In the genomic region with DNA sequence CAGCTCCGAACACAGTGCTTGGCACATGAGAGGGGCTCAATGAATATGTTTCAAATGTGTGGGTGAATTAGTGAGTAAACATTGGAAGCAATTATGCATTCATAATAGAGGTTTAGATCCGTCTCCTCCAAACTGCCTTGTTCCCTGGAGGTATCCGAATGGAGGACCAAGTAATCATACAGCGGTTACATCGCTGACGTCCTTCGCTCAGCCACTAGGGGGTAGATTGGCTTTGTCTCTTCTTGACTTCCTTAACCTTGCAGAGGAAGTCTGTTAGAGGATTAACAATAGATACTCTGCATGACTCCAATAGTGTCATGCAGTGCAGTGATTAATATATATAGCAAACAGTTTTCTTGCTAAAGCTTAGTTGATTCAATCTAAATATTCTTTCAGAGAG, we compare ENCODE assay signal across 8 cellular contexts.
DNase-seq lines count a peak whose midpoint lies in the region; ATAC-seq, FAIRE-seq and TF ChIP-seq lines count a peak whose summit lies in the region.

No MANE protein-coding gene starts in this region.

- H3F3A ChIP-seq in PC-3 (ENCODE audit: low read length, unreplicated experiment) = no peaks in the 10 kb centered on the region

- FAIRE-seq in H54 (lab: Jason Lieb, UNC) = peak; percentile 88

- H3K9me3 ChIP-seq in PC-3 (ENCODE audit: low read length) (no peaks in the 10 kb centered on the region), gastroesophageal sphincter (no peaks in the 10 kb centered on the region)

- TF ChIP-seq POLR2A in H54 (IDR thresholded peaks at IDR 0.05; ENCODE audit: low read depth, low read length) (no peak), gastroesophageal sphincter (IDR thresholded peaks at IDR 0.05) (no peak)

- peak; percentile 97 for ATAC-seq in PC-3
- no peak for ATAC-seq in gastroesophageal sphincter
- ATAC-seq in sciatic nerve = peak; percentile 49
- no peak for ATAC-seq in GM21367 (IDR thresholded peaks at IDR 0.05; ENCODE audit: unreplicated experiment)
- no peak for ATAC-seq in GM19395 (IDR thresholded peaks at IDR 0.05; ENCODE audit: unreplicated experiment)

- DNase-seq in A172 (ENCODE audit: low spot score) = peak; percentile 65
- peak; percentile 28 for DNase-seq in H54 (ENCODE audit: insufficient read length, low spot score)
- DNase-seq in PC-3 = peak; percentile 82
- DNase-seq in sciatic nerve (ENCODE audit: low spot score) = no peak
- no peak for DNase-seq in putamen (ENCODE audit: low spot score)

- no peak overlapping the region for H3K27ac ChIP-seq in PC-3 (ENCODE audit: low read length)
- H3K27ac ChIP-seq in gastroesophageal sphincter = no peak overlapping the region

- intact Hi-C loops in PC-3 (cut with micrococcal nuclease) (loop anchor here (1.0 to 10.0 kb wide), 4 partner anchors 182 to 396 kb away; no protein-coding TSS in a partner anchor), sciatic nerve (cut with DNase I) (no loop called here)

- H3K4me1 ChIP-seq in PC-3 (ENCODE audit: insufficient read depth, low read length) (peaks cover 4% of the 10 kb centered on the region; the same call in 1 of the 2 replicates), gastroesophageal sphincter (no peaks in the 10 kb centered on the region)

- H3K27me3 ChIP-seq in PC-3 (ENCODE audit: low read length) (no peaks in the 10 kb centered on the region), gastroesophageal sphincter (no peaks in the 10 kb centered on the region)

- no peak overlapping the region for H3K4me2 ChIP-seq in PC-3 (ENCODE audit: low read length)

- peak; percentile 93 for TF ChIP-seq CTCF in PC-3 (conservative IDR thresholded peaks at IDR 0.05; ENCODE audit: low read depth, low read length)
- TF ChIP-seq CTCF in gastroesophageal sphincter (IDR thresholded peaks at IDR 0.05) = peak in 3 of 4 experiments; percentile 12 to 37 (median 29)

- POLR2A ChIA-PET in PC-3 (lab: Charles Lee; ENCODE audit: unreplicated experiment) = interaction anchor here (0.6 kb wide), 1 partner anchor 49 kb away, joined by 5 read pairs; no protein-coding TSS in a partner anchor

- H2AFZ ChIP-seq in PC-3 (ENCODE audit: low read length) = no peak overlapping the region

- H3K9me2 ChIP-seq in PC-3 (replicated peaks; ENCODE audit: low read length) = no peaks in the 10 kb centered on the region

- no peak overlapping the region for H3K9ac ChIP-seq in PC-3 (ENCODE audit: low read length)

- WGBS in gastroesophageal sphincter (ENCODE audit: low coverage in 1 of 2), 2 donors = 68 to 93% methylated on average over 3 to 6 of the region's 7 CpGs

- H3K79me2 ChIP-seq in PC-3 (ENCODE audit: low read length) = no peaks in the 10 kb centered on the region

- BruUV-seq in PC-3 (replicated peaks; lab: Mats Ljungman, UMichigan) = no TSS peak

- H3K4me3 ChIP-seq in PC-3 (ENCODE audit: low read length) (no peak overlapping the region), gastroesophageal sphincter (no peak overlapping the region)

- H3K36me3 ChIP-seq in PC-3 (ENCODE audit: low read depth, low read length) (no peaks in the 10 kb centered on the region), gastroesophageal sphincter (peaks cover 0 to 13% of the 10 kb centered on the region in 2 donors)

- CTCF ChIA-PET in PC-3 (lab: Charles Lee) = interaction anchor here (0.6 kb wide), 1 partner anchor 182 kb away, joined by 10 read pairs; no protein-coding TSS in a partner anchor

- no peak for TF ChIP-seq EP300 in gastroesophageal sphincter (IDR thresholded peaks at IDR 0.05)

- H4K20me1 ChIP-seq in PC-3 (ENCODE audit: low read length) = no peaks in the 10 kb centered on the region

Comparison
In these comparisons a context has a peak if more than half of its experiments do, and no peak if none do; other contexts are left out.
1. DNase-seq: peak in A172 (single experiment), H54 (single experiment) and PC-3 (single experiment); none in sciatic nerve (single experiment) and putamen (single experiment).
2. ATAC-seq: peak in PC-3 (single experiment) and sciatic nerve (single experiment); none in gastroesophageal sphincter (single experiment), GM21367 (single experiment) and GM19395 (single experiment).